In the genomic region with DNA sequence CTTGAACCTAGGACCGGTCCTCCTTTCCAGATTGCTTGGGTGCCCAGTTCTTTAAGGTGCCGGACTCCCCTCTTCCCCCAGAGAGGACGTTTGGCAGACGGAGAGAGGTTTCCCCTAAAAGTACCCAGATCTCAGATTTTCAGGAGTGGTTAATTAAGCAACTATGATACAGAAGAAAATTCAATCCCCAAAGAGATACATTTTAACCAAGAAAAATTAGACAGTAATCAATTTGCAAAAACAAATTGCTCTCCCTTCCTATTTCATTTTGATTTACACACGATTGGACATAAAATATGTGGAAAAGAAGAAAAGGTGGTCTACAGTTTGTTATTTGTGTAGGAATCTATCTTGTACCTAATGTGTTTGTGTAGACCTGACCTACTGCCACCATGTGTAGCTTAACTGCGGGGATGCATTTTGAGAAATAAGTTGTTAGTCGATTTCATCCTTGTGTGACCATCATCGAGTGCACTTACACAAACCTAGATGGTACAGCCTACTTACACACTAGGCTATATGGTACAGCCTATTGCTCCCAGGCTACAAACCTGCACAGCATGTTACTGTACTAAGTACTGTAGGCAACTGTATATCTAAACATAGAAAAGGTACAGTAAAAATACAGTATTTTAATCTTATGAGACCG, we compare ENCODE assay signal across 8 cellular contexts.
DNase-seq lines count a peak whose midpoint lies in the region; ATAC-seq lines count a peak whose summit lies in the region.

No MANE protein-coding gene starts in this region.

- H3K9me3 ChIP-seq in muscle layer of colon (ENCODE audit: low read length) = no peaks in the 10 kb centered on the region

- peak overlapping the region; percentile 61 for H3K27ac ChIP-seq in muscle layer of colon (ENCODE audit: low read depth, low read length)

- peak overlapping the region; percentile 78 for H3K9ac ChIP-seq in muscle layer of colon (ENCODE audit: low read length)

- no peak for ATAC-seq in GM19324 (IDR thresholded peaks at IDR 0.05; ENCODE audit: low FRiP score, unreplicated experiment)

- H3K4me1 ChIP-seq in muscle layer of colon (ENCODE audit: insufficient read depth, low read length) = peaks cover 15% of the 10 kb centered on the region

- H3K36me3 ChIP-seq in muscle layer of colon (ENCODE audit: insufficient read depth, low read length) = peaks cover 5% of the 10 kb centered on the region

- H3K4me3 ChIP-seq in muscle layer of colon (ENCODE audit: low read depth in 1 of 2, low read length in 2 of 2) = peak overlapping the region; percentile 64 to 89

- H3K27me3 ChIP-seq in muscle layer of colon (ENCODE audit: control insufficient read depth in 1 of 2, insufficient read depth in 2 of 2, low read length in 2 of 2) = no peaks in the 10 kb centered on the region

- DNase-seq in ELR (ENCODE audit: low read depth) (peak; percentile 10), NAMALWA (ENCODE audit: low spot score) (peak; percentile 42), cerebellar cortex (ENCODE audit: low spot score) (peak; percentile 32), DMS153 (lab: John Stamatoyannopoulos, UW) (no peak), GM19240 (ENCODE audit: insufficient read length, low spot score) (no peak), SW 1271 (lab: John Stamatoyannopoulos, UW) (no peak)

Comparison
In these comparisons a context has a peak if more than half of its experiments do, and no peak if none do; other contexts are left out.
1. DNase-seq: peak in ELR (single experiment), NAMALWA (single experiment) and cerebellar cortex (single experiment); none in DMS153 (single experiment), GM19240 (single experiment) and SW 1271 (0 of 2).